Comparison of ENCODE assay signal across 1 cellular context in the genomic region with DNA sequence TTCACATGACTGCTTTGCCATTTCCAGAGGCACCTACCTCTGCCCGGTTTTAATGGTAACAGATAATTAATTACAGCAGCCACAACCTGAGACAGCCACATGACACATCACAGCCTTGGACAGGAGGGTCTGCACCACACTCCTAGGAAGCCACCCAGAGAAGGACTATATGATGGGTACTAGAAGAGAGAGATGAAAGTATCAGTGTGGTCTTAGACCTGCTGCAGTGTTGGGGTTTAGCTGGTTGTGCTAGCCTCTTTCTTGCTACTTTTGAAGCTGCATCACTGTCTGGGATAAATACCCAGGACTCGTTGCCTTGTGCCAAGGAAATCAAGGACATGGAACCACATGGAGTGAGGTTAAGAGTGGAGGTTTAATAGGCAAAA.
TF ChIP-seq lines count a peak whose summit lies in the region.

No MANE protein-coding gene starts in this region.

TF ChIP-seq in GM12891, 5 proteins besides CTCF, POLR2A, EP300 and RAD21 (continued from another document):
- TF ChIP-seq PAX5 (IDR thresholded peaks at IDR 0.05; ENCODE audit: insufficient read depth, low read length, severe bottlenecking) (no peak), POLR2AphosphoS5 (IDR thresholded peaks at IDR 0.05; ENCODE audit: low read depth, low read length) (no peak), POU2F2 (IDR thresholded peaks at IDR 0.05; ENCODE audit: low read depth, low read length) (no peak)
TF ChIP-seq in GM12891: peak in this region for 0.
